ENCODE assay signal across 11 cellular contexts in genomic region chr3:87793322-87793877, GRCh38. TPM values are rescaled to one million over a fixed set of nuclear protein-coding genes. Genes with fewer than 3 reads are reported as not detected.
DNase-seq lines count a peak whose midpoint lies in the region; ATAC-seq and TF ChIP-seq lines count a peak whose summit lies in the region.
"Had no signal": no experiment of that assay in that cellular context is flagged by ENCODE, and none has a peak within 500 bp of the region (broad histone marks: within the 10 kb centered on the region; RNA-seq: fewer than 3 reads in every experiment).

No MANE protein-coding gene starts in this region.

- peaks cover 16% of the 10 kb centered on the region for H3K4me1 Mint-ChIP-seq in activated CD4-positive, alpha-beta T cell treated with anti-CD3 and anti-CD28 coated beads, Interleukin-2, amount 10 ng/mL, durations not matched to agents 7 days and 5 days
- H3K4me1 Mint-ChIP-seq in memory B cell = peaks cover 18% of the 10 kb centered on the region

- peak overlapping the region; percentile 8 for H3K4me3 Mint-ChIP-seq in activated CD4-positive, alpha-beta T cell treated with anti-CD3 and anti-CD28 coated beads, Interleukin-2, amount 10 ng/mL, durations not matched to agents 7 days and 5 days
- peak overlapping the region; percentile 44 for H3K4me3 Mint-ChIP-seq in memory B cell

- H3K4me3 ChIP-seq in body of pancreas (no peak overlapping the region), thymus (ENCODE audit: low read length) (peak overlapping the region; percentile 51)

- ATAC-seq in body of pancreas (peak; percentile 45), memory B cell (ENCODE audit: low read depth) (peak; percentile 27), left colon (no peak), GM19328 (IDR thresholded peaks at IDR 0.05; ENCODE audit: unreplicated experiment) (no peak)

- H3K4me1 ChIP-seq in body of pancreas (peaks cover 16% of the 10 kb centered on the region), thymus (ENCODE audit: control insufficient read depth, insufficient read depth, low read length) (peaks cover 12% of the 10 kb centered on the region)

- WGBS in body of pancreas, 2 donors = 7 to 10% methylated on average over 19 of the region's 19 CpGs
- 2% methylated on average over 19 of the region's 19 CpGs for WGBS in thymus

- H3K36me3 ChIP-seq in body of pancreas (replicated peaks in 1 of 2; ENCODE audit: insufficient read depth in 1 of 2, low read depth in 2 of 2) (no peaks in the 10 kb centered on the region), thymus (ENCODE audit: control insufficient read depth, insufficient read depth) (no peaks in the 10 kb centered on the region)
- H3K36me3 ChIP-seq: MG63 had no signal

- TF ChIP-seq CTCF in body of pancreas (IDR thresholded peaks at IDR 0.05) = no peak

- DNase-seq in activated CD4-positive, alpha-beta T cell treated with anti-CD3 and anti-CD28 coated beads, Interleukin-2, amount 10 ng/mL, durations not matched to agents 7 days and 5 days = no peak
- DNase-seq in activated CD4-positive, alpha-beta T cell treated with anti-CD3 and anti-CD28 coated beads for 4 hours = no peak
- DNase-seq in body of pancreas (peak in 1 of 4 donors; percentile 31), memory B cell (ENCODE audit: low spot score in 2 of 2) (no peak), left colon (no peak)
- DNase-seq in activated effector memory CD4-positive, alpha-beta T cell treated with Interleukin-2 at 50 U/mL for 16 hours = no peak
- DNase-seq: SW 1271 had no signal

- peaks cover 58% of the 10 kb centered on the region for H3K27me3 Mint-ChIP-seq in activated CD4-positive, alpha-beta T cell treated with anti-CD3 and anti-CD28 coated beads, Interleukin-2, amount 10 ng/mL, durations not matched to agents 7 days and 5 days
- H3K27me3 Mint-ChIP-seq in memory B cell = peaks cover 33% of the 10 kb centered on the region

- peak overlapping the region in 1 of 4 donors; percentile 8 for H3K27ac ChIP-seq in body of pancreas
- H3K27ac ChIP-seq in thymus (ENCODE audit: low read depth) = no peak overlapping the region
- H3K27ac ChIP-seq: C4-2B had no signal

- POLR2A ChIA-PET in activated CD4-positive, alpha-beta T cell treated with anti-CD3 and anti-CD28 coated beads, Interleukin-2, amount 10 ng/mL, durations not matched to agents 7 days and 5 days (lab: Charles Lee) = no interaction called here

- intact Hi-C loops in body of pancreas (cut with DNase I) (no loop called here), left colon (cut with DNase I, micrococcal nuclease) (no loop called here)

- H3K27me3 ChIP-seq in body of pancreas (peaks cover 0 to 4% of the 10 kb centered on the region in 2 donors), thymus (ENCODE audit: control insufficient read depth, insufficient read depth) (no peaks in the 10 kb centered on the region)
- H3K27me3 ChIP-seq: MG63 had no signal

- no peaks in the 10 kb centered on the region for H3K9me3 Mint-ChIP-seq in activated CD4-positive, alpha-beta T cell treated with anti-CD3 and anti-CD28 coated beads, Interleukin-2, amount 10 ng/mL, durations not matched to agents 7 days and 5 days
- peaks cover 3% of the 10 kb centered on the region for H3K9me3 Mint-ChIP-seq in memory B cell

- no peak overlapping the region for H3K27ac Mint-ChIP-seq in activated CD4-positive, alpha-beta T cell treated with anti-CD3 and anti-CD28 coated beads, Interleukin-2, amount 10 ng/mL, durations not matched to agents 7 days and 5 days
- no peak overlapping the region for H3K27ac Mint-ChIP-seq in memory B cell

- CTCF ChIA-PET in activated CD4-positive, alpha-beta T cell treated with anti-CD3 and anti-CD28 coated beads, Interleukin-2, amount 10 ng/mL, durations not matched to agents 7 days and 5 days (lab: Charles Lee) = interaction anchor here (1.0 kb wide), 1 partner anchor 320 kb away, joined by 3 read pairs; no protein-coding TSS in a partner anchor

- H3K36me3 Mint-ChIP-seq in activated CD4-positive, alpha-beta T cell treated with anti-CD3 and anti-CD28 coated beads, Interleukin-2, amount 10 ng/mL, durations not matched to agents 7 days and 5 days (ENCODE audit: low read depth) = no peaks in the 10 kb centered on the region
- H3K36me3 Mint-ChIP-seq in memory B cell = no peaks in the 10 kb centered on the region

- no peak for TF ChIP-seq POLR2A in body of pancreas (IDR thresholded peaks at IDR 0.05)

- H3K9me3 ChIP-seq in body of pancreas = no peaks in the 10 kb centered on the region
- no peaks in the 10 kb centered on the region for H3K9me3 ChIP-seq in thymus (ENCODE audit: control insufficient read depth)
- H3K9me3 ChIP-seq: MG63 had no signal

RNA-seq across cellular contexts. Expression of gene HTR1F, which starts 0.9 kb away (rescaled TPM):
- total RNA-seq in activated CD4-positive, alpha-beta T cell treated with anti-CD3 and anti-CD28 coated beads, Interleukin-2, amount 10 ng/mL, durations not matched to agents 7 days and 5 days = not detected
- total RNA-seq in body of pancreas = under 1 TPM in 1 of 2 donors, not detected in 1; under 0.01 TPM
- polyA plus RNA-seq in thymus = 0.14 TPM
- total RNA-seq in left colon = under 1 TPM; 0.09 to 0.20 TPM

Comparison
In these comparisons a context has a peak if more than half of its experiments do, and no peak if none do; other contexts are left out.
1. ATAC-seq: peak in body of pancreas (single experiment) and memory B cell (single experiment); none in left colon (single experiment) and GM19328 (single experiment).